ENCODE assay signal across 26 cellular contexts in genomic region chr3:186192823-186193222, GRCh38.
"Had no signal": no experiment of that assay in that cellular context is flagged by ENCODE, and none has a peak within 500 bp of the region (broad histone marks: within the 10 kb centered on the region; RNA-seq: fewer than 3 reads in every experiment).

No MANE protein-coding gene starts in this region.

- H3K27ac ChIP-seq: breast epithelium, foreskin keratinocyte, heart left ventricle, left ventricle myocardium inferior, parathyroid adenoma, right atrium auricular region, suprapubic skin, transverse colon, uterus had no signal

- H3K4me3 Mint-ChIP-seq: activated B cell treated with CpG ODN at 0.5 μM for 24 hours; activated CD8-positive, alpha-beta T cell treated with anti-CD3 and anti-CD28 coated beads for 36 hours; activated naive CD4-positive, alpha-beta T cell treated with anti-CD3 and anti-CD28 coated beads, Interleukin-2, amount 50 U/mL, for 24 hours; activated naive CD8-positive, alpha-beta T cell treated with anti-CD3 and anti-CD28 coated beads, Interleukin-2, amount 50 U/mL, for 24 hours; T-helper 17 cell had no signal

- H3K36me3 Mint-ChIP-seq: activated naive CD4-positive, alpha-beta T cell treated with anti-CD3 and anti-CD28 coated beads, Interleukin-2, amount 50 U/mL, for 24 hours had no signal

- H3K36me3 ChIP-seq: breast epithelium, left ventricle myocardium inferior, right atrium auricular region, suprapubic skin, transverse colon, uterus had no signal

- ATAC-seq: activated CD8-positive, alpha-beta T cell treated with anti-CD3 and anti-CD28 coated beads for 36 hours; activated naive CD8-positive, alpha-beta T cell treated with anti-CD3 and anti-CD28 coated beads, Interleukin-2, amount 50 U/mL, for 24 hours; T-helper 17 cell had no signal

- H3K79me2 ChIP-seq: parathyroid adenoma had no signal

- H3K4me3 ChIP-seq: lung, uterus had no signal

- H3K4me1 ChIP-seq: breast epithelium, foreskin keratinocyte, parathyroid adenoma had no signal

- H3K27me3 ChIP-seq: right atrium auricular region had no signal

- H3K9ac ChIP-seq: parathyroid adenoma had no signal

- DNase-seq: activated B cell treated with CpG ODN at 0.5 μM for 24 hours; activated CD4-positive, alpha-beta T cell treated with anti-CD3 and anti-CD28 coated beads, Interleukin-2, amount 50 U/mL, for 1 hour; activated CD8-positive, alpha-beta T cell treated with anti-CD3 and anti-CD28 coated beads for 36 hours; activated naive CD8-positive, alpha-beta T cell treated with anti-CD3 and anti-CD28 coated beads, Interleukin-2, amount 50 U/mL, for 24 hours; activated T-cell treated with anti-CD3 and anti-CD28 coated beads, Interleukin-2, amount 50 U/mL, for 48 hours; central memory CD4-positive, alpha-beta T cell; foreskin keratinocyte; left ventricle myocardium inferior; occipital lobe; stimulated activated CD4-positive, alpha-beta T cell treated with anti-CD3 and anti-CD28 coated beads, Interleukin-15, amount 100 ng/mL, for 24 hours; stimulated activated CD4-positive, alpha-beta T cell treated with anti-CD3 and anti-CD28 coated beads, Interleukin-2, amount 100 ng/mL, for 24 hours; stimulated activated naive CD4-positive, alpha-beta T cell; T-helper 17 cell; T1000; transverse colon; uterus had no signal

- H3K9me3 ChIP-seq: breast epithelium, esophagus muscularis mucosa, heart left ventricle, left ventricle myocardium inferior, right atrium auricular region, suprapubic skin, transverse colon, uterus had no signal

- H3K9me3 Mint-ChIP-seq: activated B cell treated with CpG ODN at 0.5 μM for 24 hours; activated CD8-positive, alpha-beta T cell treated with anti-CD3 and anti-CD28 coated beads for 36 hours; activated naive CD4-positive, alpha-beta T cell treated with anti-CD3 and anti-CD28 coated beads, Interleukin-2, amount 50 U/mL, for 24 hours; activated naive CD8-positive, alpha-beta T cell treated with anti-CD3 and anti-CD28 coated beads, Interleukin-2, amount 50 U/mL, for 24 hours; activated T-helper 2 cell treated with anti-CD3 and anti-CD28 coated beads, Interferon-gamma antibody, Interleukin-2, Interleukin-4, amounts not matched to agents 10 μg/mL and 5 μg/mL and 100 μg/mL, durations not matched to agents 14 hours and 24 hours and 36 hours; nephron had no signal

- H3K27ac Mint-ChIP-seq: activated B cell treated with CpG ODN at 0.5 μM for 24 hours; activated CD8-positive, alpha-beta T cell treated with anti-CD3 and anti-CD28 coated beads for 36 hours; activated naive CD4-positive, alpha-beta T cell treated with anti-CD3 and anti-CD28 coated beads, Interleukin-2, amount 50 U/mL, for 24 hours; activated naive CD8-positive, alpha-beta T cell treated with anti-CD3 and anti-CD28 coated beads, Interleukin-2, amount 50 U/mL, for 24 hours; activated T-helper 2 cell treated with anti-CD3 and anti-CD28 coated beads, Interferon-gamma antibody, Interleukin-2, Interleukin-4, amounts not matched to agents 10 μg/mL and 5 μg/mL and 100 μg/mL, durations not matched to agents 14 hours and 24 hours and 36 hours; nephron had no signal

- H3K4me1 Mint-ChIP-seq: nephron had no signal
